12 cellular contexts compared by ENCODE assay signal in the genomic region with DNA sequence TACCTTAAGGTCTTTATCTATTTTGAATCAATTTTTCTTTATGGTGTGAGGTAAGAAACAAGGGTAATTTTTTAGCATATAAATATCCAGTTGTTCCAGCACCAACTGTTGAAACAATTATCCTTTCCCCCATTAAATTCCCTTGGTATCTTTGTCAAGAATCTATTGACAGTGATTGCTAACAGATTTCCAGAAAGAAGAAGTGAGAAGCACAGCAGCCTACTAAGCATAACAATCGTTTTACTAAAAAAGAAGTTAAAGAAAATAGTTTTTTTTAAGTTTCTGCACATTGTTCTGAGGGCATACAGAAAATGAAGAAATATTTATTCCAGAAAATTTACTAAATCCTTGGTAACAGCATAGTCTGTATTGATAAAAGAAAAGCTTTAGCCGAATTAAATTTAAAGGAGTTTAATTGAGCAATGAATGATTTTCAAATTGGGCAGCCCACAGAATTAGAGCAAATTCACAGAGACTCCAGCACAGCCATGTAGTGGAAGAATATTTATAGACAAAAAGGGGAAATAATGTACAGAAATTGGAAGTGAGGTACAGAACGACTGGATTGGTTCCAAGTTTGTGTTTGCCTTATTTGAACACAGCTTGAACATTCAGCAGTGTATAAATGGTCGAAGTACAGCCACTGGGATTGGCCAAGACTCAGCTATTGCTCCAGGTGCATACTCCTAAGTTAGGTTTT.
"Had no signal": no experiment of that assay in that cellular context is flagged by ENCODE, and none has a peak within 500 bp of the region (broad histone marks: within the 10 kb centered on the region; RNA-seq: fewer than 3 reads in every experiment).

No MANE protein-coding gene starts in this region.

- H3K27ac Mint-ChIP-seq: activated naive CD8-positive, alpha-beta T cell; effector memory CD8-positive, alpha-beta T cell; stimulated activated naive CD8-positive, alpha-beta T cell treated with anti-CD3 and anti-CD28 coated beads, Interleukin-15, amount 100 ng/mL, for 72 hours had no signal

- DNase-seq: activated CD4-positive, alpha-beta T cell treated with anti-CD3 and anti-CD28 coated beads, Interleukin-2, amount 50 U/mL, for 4 hours; activated effector memory CD4-positive, alpha-beta T cell treated with anti-CD3 and anti-CD28 coated beads, Interleukin-2, amount 50 U/mL, for 16 hours; activated T-cell treated with anti-CD3 and anti-CD28 coated beads, Interleukin-2, amount 50 U/mL, for 4 hours; brain microvascular endothelial cell; effector memory CD8-positive, alpha-beta T cell; left ventricle myocardium superior; stimulated activated CD4-positive, alpha-beta T cell treated with anti-CD3 and anti-CD28 coated beads, Interleukin-4, amount 100 ng/mL, for 1 hour; stimulated activated CD8-positive, alpha-beta memory T cell treated with anti-CD3 and anti-CD28 coated beads, Interleukin-4, amount 100 ng/mL, for 48 hours; stimulated activated naive CD8-positive, alpha-beta T cell treated with anti-CD3 and anti-CD28 coated beads, Interleukin-15, amount 100 ng/mL, for 72 hours had no signal

- ATAC-seq: activated T-cell treated with anti-CD3 and anti-CD28 coated beads, Interleukin-2, amount 50 U/mL, for 4 hours; effector memory CD8-positive, alpha-beta T cell; gastroesophageal sphincter; left ventricle myocardium superior; stimulated activated naive CD8-positive, alpha-beta T cell treated with anti-CD3 and anti-CD28 coated beads, Interleukin-15, amount 100 ng/mL, for 72 hours had no signal

- H3K4me3 Mint-ChIP-seq: activated naive CD8-positive, alpha-beta T cell; activated T-cell treated with anti-CD3 and anti-CD28 coated beads, Interleukin-2, amount 50 U/mL, for 4 hours; effector memory CD8-positive, alpha-beta T cell; neural crest cell; stimulated activated naive CD8-positive, alpha-beta T cell treated with anti-CD3 and anti-CD28 coated beads, Interleukin-15, amount 100 ng/mL, for 72 hours had no signal

- H3K4me1 Mint-ChIP-seq: neural crest cell; stimulated activated naive CD8-positive, alpha-beta T cell treated with anti-CD3 and anti-CD28 coated beads, Interleukin-15, amount 100 ng/mL, for 72 hours had no signal

- H3K9me3 Mint-ChIP-seq: effector memory CD8-positive, alpha-beta T cell had no signal

- H3K36me3 Mint-ChIP-seq: activated naive CD8-positive, alpha-beta T cell had no signal
